In genomic region chr18:38587571-38587970, GRCh38 we compare ENCODE assay signal across 27 cellular contexts.
"Had no signal": no experiment of that assay in that cellular context is flagged by ENCODE, and none has a peak within 500 bp of the region (broad histone marks: within the 10 kb centered on the region; RNA-seq: fewer than 3 reads in every experiment).

No MANE protein-coding gene starts in this region.

- H3K4me3 ChIP-seq: stomach, suprapubic skin, testis, thoracic aorta, tibial artery, tibial nerve, transverse colon, upper lobe of left lung, upper lobe of right lung, uterus had no signal

- H3K27ac ChIP-seq: stomach, suprapubic skin, testis, thoracic aorta, tibial artery, tibial nerve, transverse colon, upper lobe of left lung, upper lobe of right lung, uterus had no signal

- H3K4me3 Mint-ChIP-seq: stimulated activated effector memory CD8-positive, alpha-beta T cell treated with anti-CD3 and anti-CD28 coated beads, Interleukin-12 subunit alpha, Interleukin-12 subunit beta, amount 100 ng/mL, for 72 hours; stimulated activated memory B cell treated with anti-CD40 and anti-IgM and Interleukin-4, amounts not matched to agents 10 μg/mL and 1 μg/mL and 100 μg/mL, for 72 hours; stimulated activated naive CD8-positive, alpha-beta T cell treated with anti-CD3 and anti-CD28 coated beads, Interleukin-15, amount 100 ng/mL, for 72 hours; stimulated activated naive CD8-positive, alpha-beta T cell treated with anti-CD3 and anti-CD28 coated beads, Interleukin-15, Interleukin-2, amounts not matched to agents 100 ng/mL and 50 ng/mL, for 24 hours; type B pancreatic cell had no signal

- H3K4me1 Mint-ChIP-seq: stimulated activated effector memory CD8-positive, alpha-beta T cell treated with anti-CD3 and anti-CD28 coated beads, Interleukin-12 subunit alpha, Interleukin-12 subunit beta, amount 100 ng/mL, for 72 hours; stimulated activated memory B cell treated with anti-CD40 and anti-IgM and Interleukin-4, amounts not matched to agents 10 μg/mL and 1 μg/mL and 100 μg/mL, for 72 hours; stimulated activated naive CD8-positive, alpha-beta T cell treated with anti-CD3 and anti-CD28 coated beads, Interleukin-15, amount 100 ng/mL, for 72 hours had no signal

- H3K36me3 ChIP-seq: stomach, suprapubic skin, thoracic aorta, tibial artery, tibial nerve, transverse colon, upper lobe of left lung, upper lobe of right lung, uterus had no signal

- H3K27me3 ChIP-seq: stomach, suprapubic skin, testis, tibial artery, tibial nerve, transverse colon, upper lobe of left lung, upper lobe of right lung, uterus had no signal

- H3K27me3 Mint-ChIP-seq: stimulated activated memory B cell treated with anti-CD40 and anti-IgM and Interleukin-4, amounts not matched to agents 10 μg/mL and 1 μg/mL and 100 μg/mL, for 72 hours; stimulated activated naive CD8-positive, alpha-beta T cell treated with anti-CD3 and anti-CD28 coated beads, Interleukin-15, amount 100 ng/mL, for 72 hours; stimulated activated naive CD8-positive, alpha-beta T cell treated with anti-CD3 and anti-CD28 coated beads, Interleukin-15, Interleukin-2, amounts not matched to agents 100 ng/mL and 50 ng/mL, for 24 hours; type B pancreatic cell had no signal

- DNase-seq: stimulated activated CD4-positive, alpha-beta T cell treated with anti-CD3 and anti-CD28 coated beads, Interleukin-1b, Interleukin-23, amount 100 ng/mL, for 48 hours; stimulated activated CD4-positive, alpha-beta T cell treated with anti-CD3 and anti-CD28 coated beads, Interleukin-2, amount 100 ng/mL, for 24 hours; stimulated activated CD4-positive, alpha-beta T cell treated with anti-CD3 and anti-CD28 coated beads, Interleukin-2, amount 100 ng/mL, for 48 hours; stimulated activated CD4-positive, alpha-beta T cell treated with anti-CD3 and anti-CD28 coated beads, Interleukin-4, amount 100 ng/mL, for 1 hour; stimulated activated CD4-positive, alpha-beta T cell treated with anti-CD3 and anti-CD28 coated beads, Interleukin-4, amount 100 ng/mL, for 24 hours; stimulated activated CD4-positive, alpha-beta T cell treated with anti-CD3 and anti-CD28 coated beads, Interleukin-4, amount 100 ng/mL, for 4 hours; stimulated activated CD8-positive, alpha-beta memory T cell treated with anti-CD3 and anti-CD28 coated beads, Interleukin-4, amount 100 ng/mL, for 48 hours; stimulated activated naive CD4-positive, alpha-beta T cell; stimulated activated naive CD4-positive, alpha-beta T cell treated with Interleukin-2 at 50 U/mL for 16 hours; stimulated activated naive CD8-positive, alpha-beta T cell treated with anti-CD3 and anti-CD28 coated beads, Interleukin-15, amount 100 ng/mL, for 72 hours; stimulated activated naive CD8-positive, alpha-beta T cell treated with anti-CD3 and anti-CD28 coated beads, Interleukin-15, Interleukin-2, amounts not matched to agents 100 U/mL and 50 U/mL, for 24 hours; stomach; substantia nigra; testis; tibial artery; transverse colon; trophoblast cell; upper lobe of left lung; upper lobe of right lung; uterus had no signal

- H3K9me3 ChIP-seq: stomach, suprapubic skin, testis, thoracic aorta, tibial artery, tibial nerve, transverse colon, upper lobe of left lung, upper lobe of right lung, uterus had no signal

- ATAC-seq: stimulated activated effector memory CD8-positive, alpha-beta T cell treated with anti-CD3 and anti-CD28 coated beads, Interleukin-12 subunit alpha, Interleukin-12 subunit beta, amount 100 ng/mL, for 72 hours; stimulated activated memory B cell treated with anti-CD40 and anti-IgM and Interleukin-4, amounts not matched to agents 10 μg/mL and 1 μg/mL and 100 μg/mL, for 72 hours; stimulated activated naive CD8-positive, alpha-beta T cell treated with anti-CD3 and anti-CD28 coated beads, Interleukin-15, amount 100 ng/mL, for 72 hours; stimulated activated naive CD8-positive, alpha-beta T cell treated with anti-CD3 and anti-CD28 coated beads, Interleukin-15, Interleukin-2, amounts not matched to agents 100 U/mL and 50 U/mL, for 24 hours; upper lobe of right lung had no signal

- H3K36me3 Mint-ChIP-seq: stimulated activated effector memory CD8-positive, alpha-beta T cell treated with anti-CD3 and anti-CD28 coated beads, Interleukin-12 subunit alpha, Interleukin-12 subunit beta, amount 100 ng/mL, for 72 hours; stimulated activated memory B cell treated with anti-CD40 and anti-IgM and Interleukin-4, amounts not matched to agents 10 μg/mL and 1 μg/mL and 100 μg/mL, for 72 hours; type B pancreatic cell had no signal

- H3K9me3 Mint-ChIP-seq: stimulated activated effector memory CD8-positive, alpha-beta T cell treated with anti-CD3 and anti-CD28 coated beads, Interleukin-12 subunit alpha, Interleukin-12 subunit beta, amount 100 ng/mL, for 72 hours; stimulated activated naive CD8-positive, alpha-beta T cell treated with anti-CD3 and anti-CD28 coated beads, Interleukin-15, amount 100 ng/mL, for 72 hours; type B pancreatic cell had no signal

- H3K4me1 ChIP-seq: stomach, suprapubic skin, testis, tibial artery, tibial nerve, transverse colon, upper lobe of left lung, upper lobe of right lung, uterus had no signal

- H3K27ac Mint-ChIP-seq: stimulated activated effector memory CD8-positive, alpha-beta T cell treated with anti-CD3 and anti-CD28 coated beads, Interleukin-12 subunit alpha, Interleukin-12 subunit beta, amount 100 ng/mL, for 72 hours; stimulated activated memory B cell treated with anti-CD40 and anti-IgM and Interleukin-4, amounts not matched to agents 10 μg/mL and 1 μg/mL and 100 μg/mL, for 72 hours; stimulated activated naive CD8-positive, alpha-beta T cell treated with anti-CD3 and anti-CD28 coated beads, Interleukin-15, amount 100 ng/mL, for 72 hours; stimulated activated naive CD8-positive, alpha-beta T cell treated with anti-CD3 and anti-CD28 coated beads, Interleukin-15, Interleukin-2, amounts not matched to agents 100 ng/mL and 50 ng/mL, for 24 hours; type B pancreatic cell had no signal
